7 cellular contexts compared by ENCODE assay signal in the genomic region with DNA sequence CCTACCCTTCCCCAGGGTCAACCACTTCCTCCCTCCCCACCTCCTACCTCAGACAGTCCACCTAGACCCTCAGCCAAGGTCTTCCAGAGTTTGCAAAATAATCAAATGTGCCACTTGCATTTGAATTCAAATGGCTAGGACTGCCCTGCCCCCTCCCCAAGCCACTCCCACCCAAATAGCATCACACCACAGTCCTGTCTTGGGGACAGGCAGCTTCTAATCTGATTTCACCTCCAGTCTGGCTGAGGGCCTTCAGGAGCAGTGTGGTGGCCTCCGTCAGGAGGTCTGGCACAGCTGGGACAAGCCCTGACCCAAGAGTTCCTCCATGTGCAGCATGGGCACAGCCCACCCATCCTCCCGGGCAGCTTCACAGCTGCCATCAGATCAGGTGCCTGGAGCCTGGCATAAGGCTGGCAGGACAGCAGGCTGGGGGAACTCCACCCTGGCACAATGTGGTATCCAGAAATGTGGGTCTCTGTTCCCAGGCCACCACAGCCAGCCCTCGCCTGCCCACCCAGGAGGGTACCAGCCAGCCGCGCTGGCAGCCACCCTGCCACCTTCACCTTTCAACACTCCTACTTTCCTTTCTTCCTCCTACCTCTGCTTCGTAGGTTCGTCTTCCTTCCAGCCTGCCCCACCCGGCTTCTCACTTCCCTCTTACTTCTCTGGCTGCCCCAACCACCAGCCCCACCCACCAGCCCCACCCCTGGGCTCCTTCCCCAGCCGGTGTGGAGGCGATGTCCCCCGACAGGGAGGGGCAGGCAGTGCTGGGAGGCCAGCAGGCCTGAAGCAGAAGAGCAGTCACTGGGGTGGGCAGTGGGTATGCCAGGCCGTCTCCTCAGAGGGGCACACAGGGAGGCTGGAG. TPM values are rescaled to one million over a fixed set of nuclear protein-coding genes. Genes with fewer than 3 reads are reported as not detected.
DNase-seq lines count a peak whose midpoint lies in the region; ATAC-seq, FAIRE-seq and TF ChIP-seq lines count a peak whose summit lies in the region.

A gene with protein sequence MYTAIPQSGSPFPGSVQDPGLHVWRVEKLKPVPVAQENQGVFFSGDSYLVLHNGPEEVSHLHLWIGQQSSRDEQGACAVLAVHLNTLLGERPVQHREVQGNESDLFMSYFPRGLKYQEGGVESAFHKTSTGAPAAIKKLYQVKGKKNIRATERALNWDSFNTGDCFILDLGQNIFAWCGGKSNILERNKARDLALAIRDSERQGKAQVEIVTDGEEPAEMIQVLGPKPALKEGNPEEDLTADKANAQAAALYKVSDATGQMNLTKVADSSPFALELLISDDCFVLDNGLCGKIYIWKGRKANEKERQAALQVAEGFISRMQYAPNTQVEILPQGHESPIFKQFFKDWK (minus strand): TSS at position 648 of the 865 bp plus-strand sequence. CDS start 8,221 bp downstream, outside the sequence.

- FAIRE-seq in GM19239 (lab: Jason Lieb, UNC) (peak; percentile 68), urothelium cell line (lab: Jason Lieb, UNC) (no peak)

- no peaks in the 10 kb centered on the region for H3K9me3 ChIP-seq in SU-DHL-6 (ENCODE audit: insufficient read depth, low read length)
- H3K9me3 ChIP-seq in colonic mucosa: no peaks in the 10 kb centered on the region
- H3K9me3 ChIP-seq in mucosa of stomach (ENCODE audit: control insufficient read depth, low read length): no peaks in the 10 kb centered on the region

- no peak within 1 kb of the TSS for H2AFZ ChIP-seq in SU-DHL-6 (ENCODE audit: low read depth, low read length, severe bottlenecking)

- H3K79me2 ChIP-seq in SU-DHL-6 (ENCODE audit: insufficient read depth, low read length): no peaks in the 10 kb centered on the region

- H3K9ac ChIP-seq in SU-DHL-6 (ENCODE audit: low read length) (no peak within 1 kb of the TSS), colonic mucosa (ENCODE audit: low read depth in 2 of 2, low read length in 2 of 2) (peak within 1 kb of the TSS; percentile 70 to 87), mucosa of stomach (ENCODE audit: low read length) (peak within 1 kb of the TSS; percentile 44)

- H3K4me2 ChIP-seq in SU-DHL-6 (ENCODE audit: low read depth, low read length, poor library complexity, severe bottlenecking): peak within 1 kb of the TSS; percentile 28

- TF ChIP-seq CTCF in SU-DHL-6 (IDR thresholded peaks at IDR 0.05; ENCODE audit: insufficient read depth, low read length, poor library complexity, severe bottlenecking): no peak
- TF ChIP-seq CTCF in colonic mucosa (IDR thresholded peaks at IDR 0.05): no peak

- H3K27ac ChIP-seq in SU-DHL-6 (ENCODE audit: low read depth, low read length) (no peak within 1 kb of the TSS), colonic mucosa (peak within 1 kb of the TSS; percentile 87)

- H3K27me3 ChIP-seq in SU-DHL-6 (ENCODE audit: low read length) (no peaks in the 10 kb centered on the region), colonic mucosa (no peaks in the 10 kb centered on the region), mucosa of stomach (ENCODE audit: control insufficient read depth, insufficient read depth, low read length) (no peaks in the 10 kb centered on the region)

- H4K20me1 ChIP-seq in SU-DHL-6 (ENCODE audit: low read depth, low read length): no peaks in the 10 kb centered on the region

- H3F3A ChIP-seq in SU-DHL-6 (ENCODE audit: insufficient read depth): no peaks in the 10 kb centered on the region

- H3K4me3 ChIP-seq in SU-DHL-6 (ENCODE audit: insufficient read depth, low read length, poor library complexity, severe bottlenecking): no peak within 1 kb of the TSS
- peak within 1 kb of the TSS; percentile 20 for H3K4me3 ChIP-seq in colonic mucosa
- no peak within 1 kb of the TSS for H3K4me3 ChIP-seq in mucosa of stomach (ENCODE audit: low read length)

- H3K36me3 ChIP-seq in SU-DHL-6 (ENCODE audit: low read length): no peaks in the 10 kb centered on the region
- no peaks in the 10 kb centered on the region for H3K36me3 ChIP-seq in colonic mucosa
- no peaks in the 10 kb centered on the region for H3K36me3 ChIP-seq in mucosa of stomach (ENCODE audit: control insufficient read depth, insufficient read depth, low read length)

- intact Hi-C loops in colonic mucosa (cut with DNase I): no loop called here

- H3K9me2 ChIP-seq in SU-DHL-6 (replicated peaks; ENCODE audit: insufficient read depth, low read length): no peaks in the 10 kb centered on the region

- DNase-seq in GM19239 (ENCODE audit: insufficient read length, low spot score) (peak; percentile 65), colonic mucosa (peak; percentile 97), urothelium cell line (ENCODE audit: low spot score) (peak; percentile 52), EL (no peak)

- H3K4me1 ChIP-seq in colonic mucosa: peaks cover 17% of the 10 kb centered on the region
- peaks cover 32% of the 10 kb centered on the region for H3K4me1 ChIP-seq in mucosa of stomach (ENCODE audit: control insufficient read depth, insufficient read depth, low read length)

- peak; percentile 59 for ATAC-seq in HG03159 (IDR thresholded peaks at IDR 0.05; ENCODE audit: unreplicated experiment)

RNA-seq across cellular contexts. Expression of the gene that starts here (rescaled TPM):
- total RNA-seq in colonic mucosa: 100 to 1,000 TPM; 102 to 105 TPM
